ENCODE assay signal across 2 cellular contexts in genomic region chr6:7585287-7585930, GRCh38.
TF ChIP-seq lines count a peak whose summit lies in the region.

No MANE protein-coding gene starts in this region.

TF ChIP-seq in HEK293, 187 proteins besides CTCF, POLR2A, EP300 and RAD21 (continued from another document):
- TF ChIP-seq, protein P1, sequence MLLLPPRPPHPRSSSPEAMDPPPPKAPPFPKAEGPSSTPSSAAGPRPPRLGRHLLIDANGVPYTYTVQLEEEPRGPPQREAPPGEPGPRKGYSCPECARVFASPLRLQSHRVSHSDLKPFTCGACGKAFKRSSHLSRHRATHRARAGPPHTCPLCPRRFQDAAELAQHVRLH (tag by site-specific recombination; IDR thresholded peaks at IDR 0.05), result no peak
- no peak for TF ChIP-seq ZNF596 (tag by site-specific recombination; IDR thresholded peaks at IDR 0.05)
- peak; percentile 42 for TF ChIP-seq SETDB1 (IDR thresholded peaks at IDR 0.05; ENCODE audit: insufficient read length, low read length)
- 0 out of 2 replicates have a peak, but pooled peaks have one; percentile 20 for TF ChIP-seq ZNF600 (tag by site-specific recombination; IDR thresholded peaks at IDR 0.05)
- no peak for TF ChIP-seq ZSCAN5A (tag by site-specific recombination; IDR thresholded peaks at IDR 0.05)
- no peak for TF ChIP-seq ZNF433 (tag by site-specific recombination; IDR thresholded peaks at IDR 0.05; ENCODE audit: low read depth)
- no peak for TF ChIP-seq SP7 (tag by site-specific recombination; IDR thresholded peaks at IDR 0.05)
- no peak for TF ChIP-seq ZNF623 (tag by site-specific recombination; IDR thresholded peaks at IDR 0.05)
- no peak for TF ChIP-seq ZNF26 (tag by site-specific recombination; IDR thresholded peaks at IDR 0.05)
- TF ChIP-seq ZNF670 (tag by site-specific recombination; IDR thresholded peaks at IDR 0.05; ENCODE audit: low read depth), result no peak
- no peak for TF ChIP-seq PATZ1 (tag by site-specific recombination; IDR thresholded peaks at IDR 0.05)
- no peak for TF ChIP-seq IKZF3 (tag by site-specific recombination; IDR thresholded peaks at IDR 0.05)

TF ChIP-seq in WTC11, 78 proteins besides CTCF, POLR2A, EP300 and RAD21 (continued from another document):
- TF ChIP-seq, protein P2, sequence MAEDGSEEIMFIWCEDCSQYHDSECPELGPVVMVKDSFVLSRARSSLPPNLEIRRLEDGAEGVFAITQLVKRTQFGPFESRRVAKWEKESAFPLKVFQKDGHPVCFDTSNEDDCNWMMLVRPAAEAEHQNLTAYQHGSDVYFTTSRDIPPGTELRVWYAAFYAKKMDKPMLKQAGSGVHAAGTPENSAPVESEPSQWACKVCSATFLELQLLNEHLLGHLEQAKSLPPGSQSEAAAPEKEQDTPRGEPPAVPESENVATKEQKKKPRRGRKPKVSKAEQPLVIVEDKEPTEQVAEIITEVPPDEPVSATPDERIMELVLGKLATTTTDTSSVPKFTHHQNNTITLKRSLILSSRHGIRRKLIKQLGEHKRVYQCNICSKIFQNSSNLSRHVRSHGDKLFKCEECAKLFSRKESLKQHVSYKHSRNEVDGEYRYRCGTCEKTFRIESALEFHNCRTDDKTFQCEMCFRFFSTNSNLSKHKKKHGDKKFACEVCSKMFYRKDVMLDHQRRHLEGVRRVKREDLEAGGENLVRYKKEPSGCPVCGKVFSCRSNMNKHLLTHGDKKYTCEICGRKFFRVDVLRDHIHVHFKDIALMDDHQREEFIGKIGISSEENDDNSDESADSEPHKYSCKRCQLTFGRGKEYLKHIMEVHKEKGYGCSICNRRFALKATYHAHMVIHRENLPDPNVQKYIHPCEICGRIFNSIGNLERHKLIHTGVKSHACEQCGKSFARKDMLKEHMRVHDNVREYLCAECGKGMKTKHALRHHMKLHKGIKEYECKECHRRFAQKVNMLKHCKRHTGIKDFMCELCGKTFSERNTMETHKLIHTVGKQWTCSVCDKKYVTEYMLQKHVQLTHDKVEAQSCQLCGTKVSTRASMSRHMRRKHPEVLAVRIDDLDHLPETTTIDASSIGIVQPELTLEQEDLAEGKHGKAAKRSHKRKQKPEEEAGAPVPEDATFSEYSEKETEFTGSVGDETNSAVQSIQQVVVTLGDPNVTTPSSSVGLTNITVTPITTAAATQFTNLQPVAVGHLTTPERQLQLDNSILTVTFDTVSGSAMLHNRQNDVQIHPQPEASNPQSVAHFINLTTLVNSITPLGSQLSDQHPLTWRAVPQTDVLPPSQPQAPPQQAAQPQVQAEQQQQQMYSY (CRISPR knock-in tag; IDR thresholded peaks at IDR 0.05), result 0 out of 2 replicates have a peak, but pooled peaks have one; percentile 25
- TF ChIP-seq ZNF138 (CRISPR knock-in tag; conservative IDR thresholded peaks at IDR 0.05), result no peak
- TF ChIP-seq NR1H2 (CRISPR knock-in tag; IDR thresholded peaks at IDR 0.05), result no peak
